Comparison of ENCODE assay signal across 26 cellular contexts in genomic region chr13:87168390-87168789, GRCh38.
"Had no signal": no experiment of that assay in that cellular context is flagged by ENCODE, and none has a peak within 500 bp of the region (broad histone marks: within the 10 kb centered on the region; RNA-seq: fewer than 3 reads in every experiment).

No MANE protein-coding gene starts in this region.

- H3K27me3 Mint-ChIP-seq: naive B cell; stimulated activated naive CD8-positive, alpha-beta T cell treated with anti-CD3 and anti-CD28 coated beads, Interleukin-15, Interleukin-2, amounts not matched to agents 100 ng/mL and 50 ng/mL, for 24 hours had no signal

- H3K4me3 Mint-ChIP-seq: immature natural killer cell; naive B cell; natural killer cell; nephron progenitor cell; stimulated activated naive CD8-positive, alpha-beta T cell treated with anti-CD3 and anti-CD28 coated beads, Interleukin-15, Interleukin-2, amounts not matched to agents 100 ng/mL and 50 ng/mL, for 24 hours had no signal

- H3K4me1 ChIP-seq: left lung, lower lobe of right lung, pancreas, prostate gland, tibial nerve, upper lobe of left lung had no signal

- H3K27ac Mint-ChIP-seq: immature natural killer cell; naive B cell; natural killer cell; nephron progenitor cell; stimulated activated naive CD8-positive, alpha-beta T cell treated with anti-CD3 and anti-CD28 coated beads, Interleukin-15, Interleukin-2, amounts not matched to agents 100 ng/mL and 50 ng/mL, for 24 hours had no signal

- H3K9me3 Mint-ChIP-seq: nephron progenitor cell had no signal

- H3K9me3 ChIP-seq: lower lobe of right lung, pancreas, prostate gland, upper lobe of left lung had no signal

- H3K4me1 Mint-ChIP-seq: immature natural killer cell, naive B cell, natural killer cell had no signal

- H3K4me3 ChIP-seq: left lung, lower lobe of right lung, pancreas, prostate gland, skin epidermis, tibial nerve, upper lobe of left lung had no signal

- DNase-seq: hypothalamus; immature natural killer cell; kidney; left colon; lower lobe of right lung; mammary epithelial cell; mesenchymal stem cell; naive B cell; natural killer cell; nephron progenitor cell; nucleus accumbens; retina; stimulated activated CD4-positive, alpha-beta T cell treated with anti-CD3 and anti-CD28 coated beads, Interleukin-12 subunit alpha, Interleukin-12 subunit beta, amount 100 ng/mL, for 4 hours; stimulated activated CD4-positive, alpha-beta T cell treated with anti-CD3 and anti-CD28 coated beads, Interleukin-15, amount 100 ng/mL, for 24 hours; stimulated activated CD4-positive, alpha-beta T cell treated with anti-CD3 and anti-CD28 coated beads, Interleukin-2, amount 100 ng/mL, for 24 hours; stimulated activated CD4-positive, alpha-beta T cell treated with anti-CD3 and anti-CD28 coated beads, Interleukin-4, amount 100 ng/mL, for 1 hour; stimulated activated naive CD4-positive, alpha-beta T cell had no signal

- H3K36me3 ChIP-seq: left lung, lower lobe of right lung, pancreas, prostate gland, tibial nerve, upper lobe of left lung had no signal

- ATAC-seq: left colon, left lung, natural killer cell, pancreas, right cardiac atrium, sciatic nerve had no signal

- H3K36me3 Mint-ChIP-seq: immature natural killer cell, naive B cell, natural killer cell had no signal

- H3K27ac ChIP-seq: left lung, lower lobe of right lung, pancreas, prostate gland, skin epidermis, tibial nerve, upper lobe of left lung had no signal

- H3K27me3 ChIP-seq: left lung, pancreas, tibial nerve, upper lobe of left lung had no signal
